ENCODE assay signal across 17 cellular contexts in the genomic region with DNA sequence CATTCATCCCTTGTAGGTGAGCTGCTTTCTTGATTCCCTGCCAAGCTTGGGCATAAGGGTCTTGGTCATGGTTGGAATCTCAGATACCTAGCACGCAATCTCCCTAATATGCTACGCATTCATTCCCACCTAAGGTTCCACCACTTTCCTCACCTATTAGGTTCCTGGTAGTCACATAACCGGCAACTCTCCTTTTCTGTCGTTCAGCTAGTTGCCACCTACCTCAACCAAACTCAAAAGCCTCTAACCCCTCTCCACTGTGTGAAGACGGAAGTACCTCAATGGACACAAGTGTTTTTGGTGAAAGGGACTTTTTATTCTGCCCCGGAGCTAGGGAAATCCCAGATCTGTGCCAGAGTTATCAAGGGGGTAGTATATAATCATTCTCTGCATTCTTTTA. TPM values are rescaled to one million over a fixed set of nuclear protein-coding genes. Genes with fewer than 3 reads are reported as not detected.
A peak's percentile ranks its signal among the peaks of the same experiment; 100 is the strongest.
DNase-seq lines count a peak whose midpoint lies in the region; ATAC-seq, FAIRE-seq and TF ChIP-seq lines count a peak whose summit lies in the region.
"Had no signal": no experiment of that assay in that cellular context is flagged by ENCODE, and none has a peak within 500 bp of the region (broad histone marks: within the 10 kb centered on the region; RNA-seq: fewer than 3 reads in every experiment).

No MANE protein-coding gene starts in this region.

- no peak for DNase-seq in CD4-positive, CD25-positive, alpha-beta regulatory T cell
- DNase-seq in activated naive CD8-positive, alpha-beta T cell treated with anti-CD3 and anti-CD28 coated beads for 36 hours: no peak
- DNase-seq in GM19239 (ENCODE audit: insufficient read length, low spot score) (no peak), NCI-H1105 (lab: John Stamatoyannopoulos, UW) (no peak)
- DNase-seq: activated CD4-positive, CD25-positive, alpha-beta regulatory T cell treated with anti-CD3 and anti-CD28 coated beads, Interleukin-2, amount 50 U/mL, for 72 hours; endodermal cell; foreskin keratinocyte; mesenchymal stem cell; NCI-H510A treated with DMSO at 0.1 percent for 48 hours; OCI-M1 had no signal

- H4K20me1 ChIP-seq in DOHH2 (ENCODE audit: control insufficient read depth, insufficient read depth, low read depth, low read length): no peaks in the 10 kb centered on the region

- no peaks in the 10 kb centered on the region for H3K9me3 ChIP-seq in CD4-positive, CD25-positive, alpha-beta regulatory T cell (ENCODE audit: control insufficient read depth in 2 of 2, low read length in 2 of 2)
- peaks cover 7% of the 10 kb centered on the region; the same call in 1 of the 2 replicates for H3K9me3 ChIP-seq in DOHH2 (ENCODE audit: control insufficient read depth, insufficient read depth, low read length)
- H3K9me3 ChIP-seq: BLaER1 treated with 17β-estradiol and CSF1 and Interleukin-3, amounts not matched to agents 10 nM and 100 nM; pancreas had no signal

- 0 out of 2 replicates have a peak, but pooled peaks cover 2% of the 10 kb centered on the region for H3K9me2 ChIP-seq in DOHH2 (replicated peaks; ENCODE audit: control insufficient read depth, low read length)

- peaks cover 43% of the 10 kb centered on the region for H3K79me2 ChIP-seq in DOHH2 (ENCODE audit: control insufficient read depth, low read length)

- H3K27me3 ChIP-seq in CD4-positive, CD25-positive, alpha-beta regulatory T cell (ENCODE audit: control insufficient read depth, insufficient read depth, low read length): peaks cover 7% of the 10 kb centered on the region
- H3K27me3 ChIP-seq in DOHH2 (ENCODE audit: control insufficient read depth, low read length): no peaks in the 10 kb centered on the region
- H3K27me3 ChIP-seq: BLaER1 treated with 17β-estradiol and CSF1 and Interleukin-3, amounts not matched to agents 10 nM and 100 nM; foreskin keratinocyte; pancreas had no signal

- TF ChIP-seq CTCF in DOHH2 (IDR thresholded peaks at IDR 0.05; ENCODE audit: low read depth, low read length, poor library complexity, severe bottlenecking): no peak
- TF ChIP-seq CTCF in nephron (IDR thresholded peaks at IDR 0.05; ENCODE audit: unreplicated experiment in 3 of 3): no peak

- no peak for ATAC-seq in CD4-positive, CD25-positive, alpha-beta regulatory T cell (ENCODE audit: low read depth in 2 of 2)
- no peak for ATAC-seq in GM19397 (IDR thresholded peaks at IDR 0.05; ENCODE audit: unreplicated experiment)
- ATAC-seq: foreskin keratinocyte, pancreas had no signal

- H3K4me3 Mint-ChIP-seq in CD4-positive, CD25-positive, alpha-beta regulatory T cell: peak overlapping the region; percentile 75 to 98 (median 88)
- H3K4me3 Mint-ChIP-seq in activated naive CD8-positive, alpha-beta T cell treated with anti-CD3 and anti-CD28 coated beads for 36 hours: peak overlapping the region; percentile 95
- peak overlapping the region; percentile 20 to 90 (median 73) for H3K4me3 Mint-ChIP-seq in nephron

- peaks cover 17% of the 10 kb centered on the region for H3K27me3 Mint-ChIP-seq in CD4-positive, CD25-positive, alpha-beta regulatory T cell
- H3K27me3 Mint-ChIP-seq in activated naive CD8-positive, alpha-beta T cell treated with anti-CD3 and anti-CD28 coated beads for 36 hours: peaks cover 5% of the 10 kb centered on the region
- no peaks in the 10 kb centered on the region for H3K27me3 Mint-ChIP-seq in nephron (ENCODE audit: low read depth)

- peaks cover 9% of the 10 kb centered on the region for H3K36me3 ChIP-seq in CD4-positive, CD25-positive, alpha-beta regulatory T cell (ENCODE audit: control insufficient read depth, insufficient read depth, low read length)
- no peaks in the 10 kb centered on the region for H3K36me3 ChIP-seq in DOHH2 (ENCODE audit: control insufficient read depth, low read length)
- H3K36me3 ChIP-seq: cardiac muscle cell, pancreas had no signal

- peaks cover 32% of the 10 kb centered on the region for H3K4me1 ChIP-seq in CD4-positive, CD25-positive, alpha-beta regulatory T cell (ENCODE audit: control insufficient read depth, insufficient read depth, low read length, poor library complexity, severe bottlenecking)
- H3K4me1 ChIP-seq in DOHH2 (ENCODE audit: control insufficient read depth, low read length): peaks cover 22% of the 10 kb centered on the region
- H3K4me1 ChIP-seq: foreskin keratinocyte had no signal

- no peak for FAIRE-seq in GM19239 (lab: Jason Lieb, UNC)
- FAIRE-seq: pancreas had no signal

- H3K4me3 ChIP-seq in CD4-positive, CD25-positive, alpha-beta regulatory T cell (ENCODE audit: low read depth, low read length): no peak overlapping the region
- H3K4me3 ChIP-seq in DOHH2 (ENCODE audit: low read length): no peak overlapping the region
- H3K4me3 ChIP-seq: cardiac muscle cell, smooth muscle cell had no signal

- H3F3A ChIP-seq in DOHH2 (ENCODE audit: control insufficient read depth, insufficient read depth): no peaks in the 10 kb centered on the region; the same call in 1 of the 2 replicates

- peak overlapping the region; percentile 80; the same call in 1 of the 2 replicates for H3K4me2 ChIP-seq in DOHH2 (ENCODE audit: low read length)
- H3K4me2 ChIP-seq: smooth muscle cell had no signal

- peak overlapping the region; percentile 97 for H3K27ac ChIP-seq in CD4-positive, CD25-positive, alpha-beta regulatory T cell (ENCODE audit: insufficient read depth, low read length, poor library complexity, severe bottlenecking)
- H3K27ac ChIP-seq in DOHH2 (ENCODE audit: low read depth, low read length): no peak overlapping the region
- H3K27ac ChIP-seq: cardiac muscle cell had no signal

- peaks cover 19 to 49% (median 35%) of the 10 kb centered on the region in 4 donors for H3K4me1 Mint-ChIP-seq in CD4-positive, CD25-positive, alpha-beta regulatory T cell
- H3K4me1 Mint-ChIP-seq in activated naive CD8-positive, alpha-beta T cell treated with anti-CD3 and anti-CD28 coated beads for 36 hours: peaks cover 28% of the 10 kb centered on the region
- peaks cover 18% of the 10 kb centered on the region for H3K4me1 Mint-ChIP-seq in nephron

- H3K36me3 Mint-ChIP-seq in CD4-positive, CD25-positive, alpha-beta regulatory T cell: peaks cover 3% of the 10 kb centered on the region
- peaks cover 14% of the 10 kb centered on the region for H3K36me3 Mint-ChIP-seq in activated naive CD8-positive, alpha-beta T cell treated with anti-CD3 and anti-CD28 coated beads for 36 hours
- peaks cover 3% of the 10 kb centered on the region for H3K36me3 Mint-ChIP-seq in nephron (ENCODE audit: low read depth)

- peak overlapping the region; percentile 97 to 99 (median 99) for H3K27ac Mint-ChIP-seq in CD4-positive, CD25-positive, alpha-beta regulatory T cell
- H3K27ac Mint-ChIP-seq in activated naive CD8-positive, alpha-beta T cell treated with anti-CD3 and anti-CD28 coated beads for 36 hours: peak overlapping the region; percentile 97
- peak overlapping the region in 2 of 3 experiments; percentile 9 to 99 for H3K27ac Mint-ChIP-seq in nephron

- H3K9me3 Mint-ChIP-seq in CD4-positive, CD25-positive, alpha-beta regulatory T cell: no peaks in the 10 kb centered on the region
- no peaks in the 10 kb centered on the region for H3K9me3 Mint-ChIP-seq in activated naive CD8-positive, alpha-beta T cell treated with anti-CD3 and anti-CD28 coated beads for 36 hours
- no peaks in the 10 kb centered on the region for H3K9me3 Mint-ChIP-seq in nephron
- H3K9me3 Mint-ChIP-seq: endodermal cell had no signal

RNA-seq across cellular contexts. Expression of gene TBC1D15, which starts 1.3 kb away (rescaled TPM):
- total RNA-seq in CD4-positive, CD25-positive, alpha-beta regulatory T cell: 96.2 TPM
- 10 to 100 TPM; 49.6 to 74.4 (median 61.6) TPM for polyA plus RNA-seq in CD4-positive, CD25-positive, alpha-beta regulatory T cell
- total RNA-seq in activated naive CD8-positive, alpha-beta T cell treated with anti-CD3 and anti-CD28 coated beads for 36 hours: 10 to 100 TPM; 47.9 to 48.9 TPM
